ENCODE assay signal across 13 cellular contexts in genomic region chr19:12943437-12944044, GRCh38. TPM values are rescaled to one million over a fixed set of nuclear protein-coding genes. Genes with fewer than 3 reads are reported as not detected.
DNase-seq lines count a peak whose midpoint lies in the region; ATAC-seq and TF ChIP-seq lines count a peak whose summit lies in the region.
"Had no signal": no experiment of that assay in that cellular context is flagged by ENCODE, and none has a peak within 500 bp of the region (broad histone marks: within the 10 kb centered on the region; RNA-seq: fewer than 3 reads in every experiment).

No MANE protein-coding gene starts in this region.

- peaks cover 90% of the 10 kb centered on the region for H3K36me3 Mint-ChIP-seq in activated B cell treated with CpG ODN at 0.5 μM for 24 hours (ENCODE audit: low read depth)

- H3K27ac ChIP-seq in ACC112 (ENCODE audit: low read depth, low read length) (0 out of 2 replicates have a peak overlapping the region, but pooled peaks have one; percentile 26), left lung (peak overlapping the region; percentile 7 to 18), spleen (peak overlapping the region in 4 of 8 donors; percentile 15 to 93 (median 37)), suprapubic skin (no peak overlapping the region)
- H3K27ac ChIP-seq: uterus had no signal

- H3K4me1 Mint-ChIP-seq in activated B cell treated with CpG ODN at 0.5 μM for 24 hours: peaks cover 75% of the 10 kb centered on the region

- no peak for ATAC-seq in activated B cell treated with CpG ODN at 0.5 μM for 24 hours (ENCODE audit: low read depth)
- ATAC-seq in left lung: no peak
- ATAC-seq in GM19397 (IDR thresholded peaks at IDR 0.05; ENCODE audit: unreplicated experiment): no peak
- ATAC-seq: mucosa of descending colon had no signal

- peaks cover 63% of the 10 kb centered on the region for H3K79me2 ChIP-seq in ACC112 (ENCODE audit: control insufficient read depth, insufficient read depth, low read length, unreplicated experiment)

- TF ChIP-seq CTCF in activated B cell treated with CpG ODN at 0.5 μM for 24 hours (IDR thresholded peaks at IDR 0.05) (no peak), left lung (IDR thresholded peaks at IDR 0.05) (no peak), spleen (IDR thresholded peaks at IDR 0.05 in 8 of 11, conservative IDR thresholded peaks at IDR 0.05 in 3 of 11) (no peak), suprapubic skin (IDR thresholded peaks at IDR 0.05) (no peak)

- H3K4me1 ChIP-seq in ACC112 (ENCODE audit: control insufficient read depth, insufficient read depth, low read length, unreplicated experiment) (peaks cover 32% of the 10 kb centered on the region), left lung (peaks cover 26 to 83% of the 10 kb centered on the region in 2 donors), spleen (peaks cover 39 to 94% (median 85%) of the 10 kb centered on the region in 6 donors), suprapubic skin (peaks cover 62% of the 10 kb centered on the region)

- H3K27me3 Mint-ChIP-seq in activated B cell treated with CpG ODN at 0.5 μM for 24 hours: no peaks in the 10 kb centered on the region

- H3K27me3 ChIP-seq in ACC112 (ENCODE audit: insufficient read depth, low read length) (no peaks in the 10 kb centered on the region), left lung (no peaks in the 10 kb centered on the region), spleen (replicated peaks in 1 of 7) (no peaks in the 10 kb centered on the region), suprapubic skin (no peaks in the 10 kb centered on the region)
- H3K27me3 ChIP-seq: uterus had no signal

- H3K9me3 Mint-ChIP-seq in activated B cell treated with CpG ODN at 0.5 μM for 24 hours: no peaks in the 10 kb centered on the region

- H3K4me3 ChIP-seq in ACC112 (ENCODE audit: low read depth, low read length) (no peak overlapping the region), left lung (peak overlapping the region in 1 of 2 donors; percentile 18), spleen (no peak overlapping the region), suprapubic skin (no peak overlapping the region)
- H3K4me3 ChIP-seq: mucosa of descending colon, uterus had no signal

- POLR2A ChIA-PET in activated B cell treated with CpG ODN at 0.5 μM for 24 hours (lab: Charles Lee): interaction anchor here (0.6 to 3.7 kb wide), 8 partner anchors 10 to 212 kb away, joined by 3 to 24 read pairs (median 7); partner anchors contain the start of genes FARSA, GCDH and RNASEH2A

- TF ChIP-seq POLR2A in GM10847 (IDR thresholded peaks at IDR 0.05; ENCODE audit: extremely low read depth, insufficient read length) (peak; percentile 6), spleen (IDR thresholded peaks at IDR 0.05) (no peak), suprapubic skin (IDR thresholded peaks at IDR 0.05) (no peak)

- DNase-seq in activated B cell treated with CpG ODN at 0.5 μM for 24 hours (no peak), left lung (no peak), OCI-M1 (lab: John Stamatoyannopoulos, UW) (no peak), spleen (no peak), suprapubic skin (ENCODE audit: low spot score in 2 of 2) (no peak)
- DNase-seq: DMS79 treated with DMSO at 0.1 percent for 48 hours; mucosa of descending colon; NCI-H146; stimulated activated CD4-positive, alpha-beta T cell treated with anti-CD3 and anti-CD28 coated beads, Interleukin-2, amount 100 ng/mL, for 24 hours; uterus had no signal

- intact Hi-C loops in activated B cell treated with CpG ODN at 0.5 μM for 24 hours (cut with micrococcal nuclease): no loop called here
- intact Hi-C loops in left lung (cut with DNase I): no loop called here
- intact Hi-C loops in spleen (cut with DNase I; ENCODE audit: low total_unique reads): no loop called here

- 61 to 85% (median 68%) methylated on average over 18 of the region's 18 CpGs for WGBS in spleen, 5 donors
- 80% methylated on average over 18 of the region's 18 CpGs for WGBS in suprapubic skin

- CTCF ChIA-PET in activated B cell treated with CpG ODN at 0.5 μM for 24 hours (lab: Charles Lee): no interaction called here

- no peak overlapping the region for H2AFZ ChIP-seq in ACC112 (ENCODE audit: low read length, unreplicated experiment)

- peaks cover 28% of the 10 kb centered on the region for H3K36me3 ChIP-seq in ACC112 (ENCODE audit: insufficient read depth, low read length)
- peaks cover 4 to 71% of the 10 kb centered on the region in 2 donors for H3K36me3 ChIP-seq in left lung
- peaks cover 5 to 72% (median 65%) of the 10 kb centered on the region in 6 donors for H3K36me3 ChIP-seq in spleen
- peaks cover 58% of the 10 kb centered on the region for H3K36me3 ChIP-seq in suprapubic skin
- H3K36me3 ChIP-seq: uterus had no signal

- H3K27ac Mint-ChIP-seq in activated B cell treated with CpG ODN at 0.5 μM for 24 hours: peak overlapping the region; percentile 30

- no peak overlapping the region for H3K4me3 Mint-ChIP-seq in activated B cell treated with CpG ODN at 0.5 μM for 24 hours

- no peak for TF ChIP-seq EP300 in suprapubic skin (IDR thresholded peaks at IDR 0.05)

- no peaks in the 10 kb centered on the region for H3K9me3 ChIP-seq in left lung
- H3K9me3 ChIP-seq in spleen: no peaks in the 10 kb centered on the region
- H3K9me3 ChIP-seq in suprapubic skin: no peaks in the 10 kb centered on the region
- H3K9me3 ChIP-seq: mucosa of descending colon, uterus had no signal

RNA-seq across cellular contexts. Expression of gene RAD23A, which starts 2.1 kb away (rescaled TPM):
- total RNA-seq in activated B cell treated with CpG ODN at 0.5 μM for 24 hours (106 and 112 TPM in 2 replicates), left lung (100 to 1,000 TPM in 1 of 2 donors, 10 to 100 TPM in 1; 74.8 to 118 TPM), spleen (100 to 1,000 TPM in 1 of 7 donors, 10 to 100 TPM in 6; 80.4 to 109 (median 90.8) TPM), suprapubic skin (100 to 1,000 TPM in 3 of 4 donors, 10 to 100 TPM in 1; 95.4 to 120 (median 109) TPM)
- polyA plus RNA-seq in spleen: 100 to 1,000 TPM in 2 of 3 donors, 10 to 100 TPM in 1; 88.6 to 134 (median 115) TPM

RNA-seq across cellular contexts. Expression of gene CALR, which starts 5.1 kb away (rescaled TPM):
- total RNA-seq in activated B cell treated with CpG ODN at 0.5 μM for 24 hours: 721 and 802 TPM in 2 replicates
- 1,000 to 10,000 TPM; 1,387 to 1,778 TPM for total RNA-seq in left lung
- 100 to 1,000 TPM; 306 to 828 (median 571) TPM for total RNA-seq in spleen
- polyA plus RNA-seq in spleen: 100 to 1,000 TPM; 150 to 194 (median 193) TPM
- 100 to 1,000 TPM; 131 to 285 (median 237) TPM for total RNA-seq in suprapubic skin

RNA-seq across cellular contexts. Expression of gene FARSA, which starts 10.0 kb away (rescaled TPM):
- total RNA-seq in activated B cell treated with CpG ODN at 0.5 μM for 24 hours (76.1 and 76.8 TPM in 2 replicates), left lung (10 to 100 TPM; 40.9 to 59.4 TPM), spleen (10 to 100 TPM; 32.8 to 49.9 (median 42.2) TPM), suprapubic skin (10 to 100 TPM; 49.0 to 60.6 (median 50.9) TPM)
- polyA plus RNA-seq in spleen: 10 to 100 TPM; 25.1 to 55.4 (median 36.3) TPM

RNA-seq across cellular contexts. Expression of gene GADD45GIP1, which starts 13.5 kb away (rescaled TPM):
- total RNA-seq in activated B cell treated with CpG ODN at 0.5 μM for 24 hours (16.7 and 19.6 TPM in 2 replicates), left lung (10 to 100 TPM; 14.7 to 20.5 TPM), spleen (10 to 100 TPM; 12.8 to 33.4 (median 15.8) TPM), suprapubic skin (10 to 100 TPM; 20.4 to 31.0 (median 24.8) TPM)
- polyA plus RNA-seq in spleen: 10 to 100 TPM; 39.7 to 47.9 (median 40.8) TPM

RNA-seq across cellular contexts. Expression of gene SYCE2, which starts 24.4 kb away (rescaled TPM):
- total RNA-seq in activated B cell treated with CpG ODN at 0.5 μM for 24 hours: 0.49 TPM in 1 of 2 replicates, not detected in the other
- total RNA-seq in left lung: under 1 TPM in 1 of 2 donors, not detected in 1; 0.41 TPM
- under 1 TPM in 1 of 7 donors, not detected in 6; 0.74 TPM for total RNA-seq in spleen
- polyA plus RNA-seq in spleen: under 1 TPM; 0.29 to 0.85 (median 0.30) TPM
- under 1 TPM in 1 of 4 donors, not detected in 3; 0.89 TPM for total RNA-seq in suprapubic skin
